Comparison of ENCODE assay signal across 9 cellular contexts in the genomic region with DNA sequence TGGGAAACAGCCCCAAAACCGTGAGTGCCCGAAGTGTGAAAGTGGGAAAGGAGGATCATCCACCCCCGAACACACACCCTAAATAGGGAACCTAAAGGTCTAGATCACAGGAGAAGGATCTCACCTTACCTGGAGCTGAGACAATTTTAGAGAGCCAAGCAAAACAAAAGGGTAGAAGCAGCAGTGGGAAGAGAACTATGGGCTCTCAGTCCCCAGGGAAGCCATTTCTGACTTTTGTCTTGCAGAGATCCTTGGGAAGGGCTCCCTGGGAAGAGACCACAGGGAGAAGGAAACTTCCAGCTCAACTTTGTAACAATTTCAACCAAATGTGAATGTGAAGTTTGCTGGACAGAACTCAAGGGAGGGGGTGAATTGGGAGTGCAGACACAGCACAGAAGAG.
"Had no signal": no experiment of that assay in that cellular context is flagged by ENCODE, and none has a peak within 500 bp of the region (broad histone marks: within the 10 kb centered on the region; RNA-seq: fewer than 3 reads in every experiment).

No MANE protein-coding gene starts in this region.

- H3K27ac Mint-ChIP-seq: HFFc6, IgD-negative memory B cell had no signal

- H3K4me2 ChIP-seq: KMS-11 had no signal

- H3K9me3 Mint-ChIP-seq: HFFc6 had no signal

- DNase-seq: GM23248, H7, HFFc6, KBM-7 had no signal

- H3K9me3 ChIP-seq: HAP-1 had no signal

- H3K4me3 Mint-ChIP-seq: HFFc6, IgD-negative memory B cell had no signal

- H3K36me3 ChIP-seq: HAP-1 had no signal

- H3K27ac ChIP-seq: GM23248, HL-60, KMS-11 had no signal

- H3K4me1 ChIP-seq: HAP-1 had no signal

- H3K27me3 Mint-ChIP-seq: IgD-negative memory B cell had no signal

- H2AFZ ChIP-seq: GM23248 had no signal

- ATAC-seq: HCT116 had no signal

- H3K4me3 ChIP-seq: GM23248, HAP-1 had no signal
